In the genomic region with DNA sequence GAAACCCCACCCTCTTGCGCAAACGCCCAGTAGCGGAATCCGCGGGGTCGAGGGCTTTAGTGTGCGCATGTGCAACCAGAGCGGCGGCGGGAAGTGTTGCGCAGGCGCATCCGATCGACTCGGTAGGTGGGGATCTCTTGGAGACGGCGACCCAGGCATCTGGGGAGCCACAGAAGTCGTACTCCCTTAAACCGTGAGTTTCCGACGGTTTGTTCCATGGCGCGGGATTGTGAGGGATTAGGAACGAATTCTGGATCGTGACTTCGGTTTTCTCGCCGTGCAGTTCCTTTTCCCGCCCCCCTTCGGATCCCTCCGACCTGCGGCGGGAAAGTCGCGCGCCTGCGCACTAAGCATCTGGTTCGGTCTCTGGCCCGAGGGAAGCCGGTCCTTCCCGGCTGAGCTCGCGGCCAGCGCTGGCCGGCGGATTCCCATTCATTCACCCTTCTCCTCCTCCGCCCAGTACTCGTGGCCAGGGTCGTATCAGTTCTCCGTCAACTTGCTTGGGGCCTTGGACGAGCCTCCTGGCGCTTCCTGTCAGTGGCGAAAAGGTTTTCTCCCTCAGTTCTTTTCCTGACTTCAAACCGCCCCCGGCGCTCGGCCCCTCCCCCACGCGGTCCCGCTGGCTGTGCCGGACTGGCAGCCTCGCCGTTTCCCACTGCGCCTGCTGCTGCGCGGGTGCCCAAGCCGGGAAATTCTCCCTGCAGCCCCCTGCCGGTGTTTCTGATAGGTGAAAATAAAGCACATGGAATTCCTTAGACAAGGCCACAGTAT, we compare ENCODE assay signal across 8 cellular contexts. TPM values are rescaled to one million over a fixed set of nuclear protein-coding genes. Genes with fewer than 3 reads are reported as not detected.
A peak's percentile ranks its signal among the peaks of the same experiment; 100 is the strongest.
DNase-seq lines count a peak whose midpoint lies in the region; ATAC-seq, FAIRE-seq and TF ChIP-seq lines count a peak whose summit lies in the region.

Gene CDC7, plus strand, starts transcription at position 96 of the 771 bp plus-strand sequence. CDS start 866 bp downstream, outside the sequence.

- H3K4me3 Mint-ChIP-seq in T-cell (no peak within 1 kb of the TSS), progenitor cell of endocrine pancreas (ENCODE audit: low read depth) (no peak within 1 kb of the TSS)

- peak; percentile 84 for TF ChIP-seq POLR2A in GM12892 (IDR thresholded peaks at IDR 0.05; ENCODE audit: low read depth, low read length)

- peak; percentile 99 for FAIRE-seq in GM12892 (lab: Jason Lieb, UNC)

- H3K27ac Mint-ChIP-seq in T-cell (no peak within 1 kb of the TSS), progenitor cell of endocrine pancreas (no peak within 1 kb of the TSS)

- H3K36me3 ChIP-seq in left ventricle myocardium inferior = no peaks in the 10 kb centered on the region
- H3K36me3 ChIP-seq in urinary bladder (ENCODE audit: insufficient read depth) = no peaks in the 10 kb centered on the region

- under 1% methylated on average over 68 of the region's 68 CpGs for WGBS in urinary bladder

- peak; percentile 84 for ATAC-seq in HG02763 (IDR thresholded peaks at IDR 0.05; ENCODE audit: unreplicated experiment)
- peak; percentile 85 to 88 (median 87) for ATAC-seq in T-cell (replicated peaks in 1 of 4)

- no peaks in the 10 kb centered on the region for H3K27me3 ChIP-seq in left ventricle myocardium inferior (ENCODE audit: low read depth)

- H3K36me3 Mint-ChIP-seq in T-cell (no peaks in the 10 kb centered on the region), progenitor cell of endocrine pancreas (ENCODE audit: insufficient read depth) (no peaks in the 10 kb centered on the region)

- H3K4me1 Mint-ChIP-seq in T-cell (peaks cover 17 to 28% (median 25%) of the 10 kb centered on the region in 3 donors), progenitor cell of endocrine pancreas (ENCODE audit: low read depth) (peaks cover 24% of the 10 kb centered on the region)

- CTCF ChIA-PET in T-cell (lab: Charles Lee) = interaction anchor here (0.6 to 2.0 kb wide), 9 partner anchors 11 to 580 kb away, joined by 3 to 10 read pairs (median 7); partner anchors contain the start of gene TGFBR3 (in 1 of the 2)

- H3K27me3 Mint-ChIP-seq in T-cell (no peaks in the 10 kb centered on the region), progenitor cell of endocrine pancreas (no peaks in the 10 kb centered on the region)

- H3K4me1 ChIP-seq in left ventricle myocardium inferior = peaks cover 21% of the 10 kb centered on the region
- H3K4me1 ChIP-seq in urinary bladder (ENCODE audit: insufficient read depth) = no peaks in the 10 kb centered on the region

- no peaks in the 10 kb centered on the region for H3K9me3 ChIP-seq in left ventricle myocardium inferior (replicated peaks)

- TF ChIP-seq CTCF in left ventricle myocardium inferior (IDR thresholded peaks at IDR 0.05; ENCODE audit: borderline replicate concordance) (peak; percentile 57), progenitor cell of endocrine pancreas (IDR thresholded peaks at IDR 0.05; ENCODE audit: unreplicated experiment) (peak; percentile 77)

- peak within 1 kb of the TSS; percentile 89 for H3K27ac ChIP-seq in left ventricle myocardium inferior (replicated peaks)
- peak within 1 kb of the TSS; percentile 4 for H3K27ac ChIP-seq in urinary bladder (ENCODE audit: low read depth)

- DNase-seq in GM12892 (ENCODE audit: insufficient read length) (peak; percentile 69), NCI-H1417 (lab: John Stamatoyannopoulos, UW) (peak; percentile 93 to 98 (median 98)), T-cell (peak; percentile 58 to 86 (median 78)), amniotic stem cell (lab: John Stamatoyannopoulos, UW) (peak; percentile 52), left ventricle myocardium inferior (peak; percentile 93), progenitor cell of endocrine pancreas (ENCODE audit: low spot score, unreplicated experiment) (peak; percentile 90)

- no peaks in the 10 kb centered on the region for H3K9me3 Mint-ChIP-seq in T-cell
- no peaks in the 10 kb centered on the region for H3K9me3 Mint-ChIP-seq in progenitor cell of endocrine pancreas (ENCODE audit: low read depth)

- H3K4me3 ChIP-seq in left ventricle myocardium inferior = peak within 1 kb of the TSS; percentile 76
- H3K4me3 ChIP-seq in urinary bladder (ENCODE audit: low read depth, low read length) = peak within 1 kb of the TSS; percentile 43

- intact Hi-C loops in left ventricle myocardium inferior (cut with micrococcal nuclease) = no loop called here

- POLR2A ChIA-PET in T-cell (lab: Charles Lee) = interaction anchor here in 1 of 2 donors (0.6 to 0.8 kb wide), 2 partner anchors 11 to 296 kb away, joined by 3 to 8 read pairs; no protein-coding TSS in a partner anchor

RNA-seq across cellular contexts. Expression of gene CDC7, which starts in this region (rescaled TPM):
- polyA plus RNA-seq in GM12892 (2012; ENCODE audit: missing spikeins) = 19.6 TPM
- total RNA-seq in T-cell (1 to 10 TPM; 3.1 to 6.9 (median 6.3) TPM), left ventricle myocardium inferior (0.60 TPM), progenitor cell of endocrine pancreas (26.9 and 29.9 TPM in 2 replicates), urinary bladder (26.1 TPM)
- 1.9 TPM for polyA plus RNA-seq in urinary bladder

Comparison
In these comparisons a context has a peak if more than half of its experiments do, and no peak if none do; other contexts are left out.
1. Peak in every context shown above with its lines: DNase-seq, ATAC-seq, H3K4me3 ChIP-seq and H3K27ac ChIP-seq.
2. Peak in DNase-seq, H3K4me3 ChIP-seq and H3K27ac ChIP-seq in left ventricle myocardium inferior; RNA of the gene not detected or under 1 TPM.